In genomic region chr19:1175020-1175419, GRCh38 we compare ENCODE assay signal across 15 cellular contexts. TPM values are rescaled to one million over a fixed set of nuclear protein-coding genes. Genes with fewer than 3 reads are reported as not detected.
A peak's percentile ranks its signal among the peaks of the same experiment; 100 is the strongest.
DNase-seq lines count a peak whose midpoint lies in the region; ATAC-seq and TF ChIP-seq lines count a peak whose summit lies in the region.
"Had no signal": no experiment of that assay in that cellular context is flagged by ENCODE, and none has a peak within 500 bp of the region (broad histone marks: within the 10 kb centered on the region; RNA-seq: fewer than 3 reads in every experiment).

No MANE protein-coding gene starts in this region.

- peaks cover 22% of the 10 kb centered on the region for H3K4me1 Mint-ChIP-seq in activated CD4-positive, alpha-beta T cell treated with anti-CD3 and anti-CD28 coated beads, Interleukin-2, amount 10 ng/mL, durations not matched to agents 24 days and 14 days
- H3K4me1 Mint-ChIP-seq in effector memory CD8-positive, alpha-beta T cell (ENCODE audit: low read depth in 2 of 2): peaks cover 20% of the 10 kb centered on the region in 2 donors

- no peaks in the 10 kb centered on the region for H3K9me3 ChIP-seq in spleen
- no peaks in the 10 kb centered on the region for H3K9me3 ChIP-seq in tibial artery
- no peaks in the 10 kb centered on the region for H3K9me3 ChIP-seq in gastroesophageal sphincter
- H3K9me3 ChIP-seq: psoas muscle had no signal

- H3K4me3 ChIP-seq in spleen (no peak overlapping the region), tibial artery (no peak overlapping the region), gastroesophageal sphincter (no peak overlapping the region)
- H3K4me3 ChIP-seq: hepatocyte had no signal

- POLR2A ChIA-PET in RWPE1 (lab: Yijun Ruan, JAX; ENCODE audit: low non-redundant PET): no interaction called here

- no peak for TF ChIP-seq EP300 in gastroesophageal sphincter (IDR thresholded peaks at IDR 0.05)

- ATAC-seq in effector memory CD8-positive, alpha-beta T cell (replicated peaks): no peak
- ATAC-seq in GM18868 (IDR thresholded peaks at IDR 0.05; ENCODE audit: unreplicated experiment) (no peak), gastroesophageal sphincter (no peak)
- ATAC-seq: left ventricle myocardium superior, psoas muscle had no signal

- H3K27me3 Mint-ChIP-seq in activated CD4-positive, alpha-beta T cell treated with anti-CD3 and anti-CD28 coated beads, Interleukin-2, amount 10 ng/mL, durations not matched to agents 24 days and 14 days: no peaks in the 10 kb centered on the region
- H3K27me3 Mint-ChIP-seq in effector memory CD8-positive, alpha-beta T cell: peaks cover 0 to 5% of the 10 kb centered on the region in 2 donors

- WGBS in spleen, 5 donors: 72 to 85% (median 78%) methylated on average over 6 of the region's 6 CpGs
- 92 to 100% methylated on average over 2 to 4 of the region's 6 CpGs for WGBS in gastroesophageal sphincter (ENCODE audit: low coverage in 1 of 2), 2 donors

- H3K36me3 ChIP-seq in spleen: peaks cover 0 to 18% (median 0%) of the 10 kb centered on the region in 6 donors
- H3K36me3 ChIP-seq in tibial artery: no peaks in the 10 kb centered on the region
- H3K36me3 ChIP-seq in gastroesophageal sphincter: no peaks in the 10 kb centered on the region

- H3K4me3 Mint-ChIP-seq in activated CD4-positive, alpha-beta T cell treated with anti-CD3 and anti-CD28 coated beads, Interleukin-2, amount 10 ng/mL, durations not matched to agents 24 days and 14 days: peak overlapping the region; percentile 48
- peak overlapping the region; percentile 87 to 91 for H3K4me3 Mint-ChIP-seq in effector memory CD8-positive, alpha-beta T cell

- TF ChIP-seq POLR2A in spleen (IDR thresholded peaks at IDR 0.05) (no peak), gastroesophageal sphincter (IDR thresholded peaks at IDR 0.05) (no peak)

- H3K36me3 Mint-ChIP-seq in activated CD4-positive, alpha-beta T cell treated with anti-CD3 and anti-CD28 coated beads, Interleukin-2, amount 10 ng/mL, durations not matched to agents 24 days and 14 days (ENCODE audit: low read depth): peaks cover 7% of the 10 kb centered on the region
- H3K36me3 Mint-ChIP-seq in effector memory CD8-positive, alpha-beta T cell (ENCODE audit: insufficient read depth): peaks cover 11% of the 10 kb centered on the region

- CTCF ChIA-PET in RWPE1 (lab: Yijun Ruan, JAX): interaction anchor here (0.6 kb wide), 1 partner anchor 318 kb away, joined by 4 read pairs; no protein-coding TSS in a partner anchor

- peak overlapping the region; percentile 26 for H3K27ac Mint-ChIP-seq in activated CD4-positive, alpha-beta T cell treated with anti-CD3 and anti-CD28 coated beads, Interleukin-2, amount 10 ng/mL, durations not matched to agents 24 days and 14 days
- peak overlapping the region; percentile 82 to 90 for H3K27ac Mint-ChIP-seq in effector memory CD8-positive, alpha-beta T cell

- H3K27ac ChIP-seq in RWPE1 (peak overlapping the region; percentile 100), spleen (peak overlapping the region in 6 of 8 donors; percentile 7 to 99 (median 64)), tibial artery (no peak overlapping the region), gastroesophageal sphincter (no peak overlapping the region)

- H3K9me3 Mint-ChIP-seq in activated CD4-positive, alpha-beta T cell treated with anti-CD3 and anti-CD28 coated beads, Interleukin-2, amount 10 ng/mL, durations not matched to agents 24 days and 14 days: no peaks in the 10 kb centered on the region
- no peaks in the 10 kb centered on the region for H3K9me3 Mint-ChIP-seq in effector memory CD8-positive, alpha-beta T cell

- no peak for DNase-seq in activated CD4-positive, alpha-beta T cell treated with anti-CD3 and anti-CD28 coated beads, Interleukin-2, amount 10 ng/mL, durations not matched to agents 24 days and 14 days
- no peak for DNase-seq in activated CD4-positive, alpha-beta T cell treated with anti-CD3 and anti-CD28 coated beads, Interleukin-2, amount 50 U/mL, for 48 hours
- no peak for DNase-seq in RWPE1 (ENCODE audit: low spot score)
- no peak for DNase-seq in effector memory CD8-positive, alpha-beta T cell
- no peak for DNase-seq in spleen
- DNase-seq in tibial artery: no peak
- DNase-seq: activated CD8-positive, alpha-beta memory T cell treated with anti-CD3 and anti-CD28 coated beads for 24 hours; aorta; left ventricle myocardium superior; NCI-H1436; NCI-H526; psoas muscle had no signal

- intact Hi-C loops in activated CD4-positive, alpha-beta T cell treated with anti-CD3 and anti-CD28 coated beads, Interleukin-2, amount 10 ng/mL, durations not matched to agents 24 days and 14 days (cut with micrococcal nuclease): no loop called here
- intact Hi-C loops in spleen (cut with DNase I; ENCODE audit: low total_unique reads) (no loop called here), tibial artery (cut with DNase I; ENCODE audit: low total_unique reads) (loop anchor here (10.0 kb wide), 1 partner anchor 160 kb away; no protein-coding TSS in a partner anchor)

- H3K4me1 ChIP-seq in spleen: peaks cover 23 to 95% (median 74%) of the 10 kb centered on the region in 6 donors
- H3K4me1 ChIP-seq in tibial artery: peaks cover 0 to 51% (median 28%) of the 10 kb centered on the region in 4 donors
- H3K4me1 ChIP-seq in gastroesophageal sphincter: peaks cover 0 to 48% (median 27%) of the 10 kb centered on the region in 3 donors

- TF ChIP-seq CTCF in RWPE1 (conservative IDR thresholded peaks at IDR 0.05; ENCODE audit: low read depth) (no peak), spleen (IDR thresholded peaks at IDR 0.05 in 8 of 11, conservative IDR thresholded peaks at IDR 0.05 in 3 of 11) (no peak), tibial artery (IDR thresholded peaks at IDR 0.05) (no peak), gastroesophageal sphincter (IDR thresholded peaks at IDR 0.05) (no peak)

- H3K27me3 ChIP-seq in spleen (replicated peaks in 1 of 7): no peaks in the 10 kb centered on the region
- no peaks in the 10 kb centered on the region for H3K27me3 ChIP-seq in tibial artery
- no peaks in the 10 kb centered on the region for H3K27me3 ChIP-seq in gastroesophageal sphincter
- H3K27me3 ChIP-seq: hepatocyte had no signal

RNA-seq across cellular contexts. Expression of gene SBNO2, which starts 1.0 kb away (rescaled TPM):
- 97.1 and 98.9 TPM in 2 replicates for total RNA-seq in activated CD4-positive, alpha-beta T cell treated with anti-CD3 and anti-CD28 coated beads, Interleukin-2, amount 10 ng/mL, durations not matched to agents 24 days and 14 days
- total RNA-seq in spleen: 100 to 1,000 TPM in 5 of 7 donors, 10 to 100 TPM in 2; 51.7 to 230 (median 168) TPM
- 10 to 100 TPM; 16.2 to 62.0 (median 29.8) TPM for polyA plus RNA-seq in spleen
- total RNA-seq in gastroesophageal sphincter: 10 to 100 TPM; 14.9 to 67.2 (median 20.9) TPM

RNA-seq across cellular contexts. Expression of gene STK11, which starts 30.6 kb away (rescaled TPM):
- total RNA-seq in activated CD4-positive, alpha-beta T cell treated with anti-CD3 and anti-CD28 coated beads, Interleukin-2, amount 10 ng/mL, durations not matched to agents 24 days and 14 days: 70.3 and 70.9 TPM in 2 replicates
- total RNA-seq in spleen (10 to 100 TPM; 52.1 to 85.0 (median 75.3) TPM), gastroesophageal sphincter (10 to 100 TPM; 56.8 to 80.7 (median 60.9) TPM)
- polyA plus RNA-seq in spleen: 100 to 1,000 TPM in 1 of 3 donors, 10 to 100 TPM in 2; 44.0 to 107 (median 46.7) TPM

Comparison
In these comparisons a context has a peak if more than half of its experiments do, and no peak if none do; other contexts are left out.
1. H3K27ac ChIP-seq: peak in RWPE1 (single experiment) and spleen (6 of 8); none in tibial artery (0 of 2) and gastroesophageal sphincter (0 of 4).